Comparison of ENCODE assay signal across 22 cellular contexts in the genomic region with DNA sequence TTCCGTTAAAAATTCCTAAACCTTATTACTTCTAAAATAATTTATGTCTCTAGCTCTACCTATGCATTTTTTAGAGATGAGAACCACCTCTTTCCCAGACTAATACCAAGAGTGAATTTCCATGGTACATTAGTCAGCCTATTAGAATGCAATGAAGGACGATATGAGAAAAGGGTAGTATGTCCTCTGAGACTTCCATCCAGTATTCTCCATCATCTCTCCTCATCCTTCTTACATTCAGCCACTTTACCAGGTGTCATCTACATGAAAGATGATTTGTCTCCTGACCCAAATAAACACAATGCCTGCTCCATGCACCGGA.
DNase-seq lines count a peak whose midpoint lies in the region; ATAC-seq, FAIRE-seq and TF ChIP-seq lines count a peak whose summit lies in the region.
"Had no signal": no experiment of that assay in that cellular context is flagged by ENCODE, and none has a peak within 500 bp of the region (broad histone marks: within the 10 kb centered on the region; RNA-seq: fewer than 3 reads in every experiment).

No MANE protein-coding gene starts in this region.

- no peak for FAIRE-seq in bronchial epithelial cell (lab: Jason Lieb, UNC)
- FAIRE-seq: GM18507 had no signal

- H4K20me1 ChIP-seq in IMR-90 (ENCODE audit: insufficient read depth, low read length), result no peaks in the 10 kb centered on the region

- no peaks in the 10 kb centered on the region for H3K27me3 Mint-ChIP-seq in CD8-positive, alpha-beta T cell (ENCODE audit: low read depth)
- H3K27me3 Mint-ChIP-seq: activated naive CD8-positive, alpha-beta T cell treated with anti-CD3 and anti-CD28 coated beads, Interleukin-2, amount 50 U/mL, for 24 hours; CD4-positive, alpha-beta memory T cell; stimulated activated naive B cell treated with anti-CD40 and anti-IgM and Interleukin-4, amounts not matched to agents 10 μg/mL and 1 μg/mL and 100 μg/mL, for 72 hours had no signal

- H3K27ac Mint-ChIP-seq in CD8-positive, alpha-beta T cell, result no peak overlapping the region
- H3K27ac Mint-ChIP-seq: activated naive CD8-positive, alpha-beta T cell treated with anti-CD3 and anti-CD28 coated beads, Interleukin-2, amount 50 U/mL, for 24 hours; activated T-helper 1 cell treated with anti-CD3 and anti-CD28 coated beads, Interleukin-12 subunit alpha, Interleukin-12 subunit beta, Interleukin-2, Interleukin-4 antibody, amounts not matched to agents 30 ng/mL and 10 ng/mL and 1 ng/mL, durations not matched to agents 14 hours and 24 hours and 36 hours; CD4-positive, alpha-beta memory T cell; stimulated activated naive B cell treated with anti-CD40 and anti-IgM and Interleukin-4, amounts not matched to agents 10 μg/mL and 1 μg/mL and 100 μg/mL, for 72 hours had no signal

- POLR2A ChIA-PET in IMR-90 (lab: Charles Lee; ENCODE audit: unreplicated experiment), result no interaction called here
- POLR2A ChIA-PET in CD8-positive, alpha-beta T cell (lab: Charles Lee), result no interaction called here

- H3K27me3 ChIP-seq in ACC112 (ENCODE audit: insufficient read depth, low read length) (no peaks in the 10 kb centered on the region), IMR-90 (ENCODE audit: control insufficient read depth, insufficient read depth, low read length) (no peaks in the 10 kb centered on the region), bronchial epithelial cell (ENCODE audit: control insufficient read depth, insufficient read depth, low read length) (no peaks in the 10 kb centered on the region), right lobe of liver (no peaks in the 10 kb centered on the region), Peyer's patch (no peaks in the 10 kb centered on the region)
- no peaks in the 10 kb centered on the region for H3K27me3 ChIP-seq in CD8-positive, alpha-beta T cell (ENCODE audit: insufficient read depth, low read length)
- H3K27me3 ChIP-seq: MG63, right atrium auricular region had no signal

- H3K9me3 Mint-ChIP-seq in CD8-positive, alpha-beta T cell, result no peaks in the 10 kb centered on the region
- H3K9me3 Mint-ChIP-seq: activated naive CD8-positive, alpha-beta T cell treated with anti-CD3 and anti-CD28 coated beads, Interleukin-2, amount 50 U/mL, for 24 hours; activated T-helper 1 cell treated with anti-CD3 and anti-CD28 coated beads, Interleukin-12 subunit alpha, Interleukin-12 subunit beta, Interleukin-2, Interleukin-4 antibody, amounts not matched to agents 30 ng/mL and 10 ng/mL and 1 ng/mL, durations not matched to agents 14 hours and 24 hours and 36 hours; neural crest cell; stimulated activated naive B cell treated with anti-CD40 and anti-IgM and Interleukin-4, amounts not matched to agents 10 μg/mL and 1 μg/mL and 100 μg/mL, for 72 hours had no signal

- peaks cover 36% of the 10 kb centered on the region for H3K36me3 Mint-ChIP-seq in CD8-positive, alpha-beta T cell

- H3K4me1 Mint-ChIP-seq in CD8-positive, alpha-beta T cell (ENCODE audit: low read depth), result no peaks in the 10 kb centered on the region
- H3K4me1 Mint-ChIP-seq: activated naive CD8-positive, alpha-beta T cell treated with anti-CD3 and anti-CD28 coated beads, Interleukin-2, amount 50 U/mL, for 24 hours; stimulated activated naive B cell treated with anti-CD40 and anti-IgM and Interleukin-4, amounts not matched to agents 10 μg/mL and 1 μg/mL and 100 μg/mL, for 72 hours had no signal

- H4K91ac ChIP-seq in IMR-90 (ENCODE audit: insufficient read depth, low read depth, low read length), result no peak overlapping the region

- H3K14ac ChIP-seq in IMR-90 (replicated peaks; ENCODE audit: low read depth, low read length), result no peak overlapping the region

- H2AK5ac ChIP-seq in IMR-90 (ENCODE audit: low read depth, low read length), result no peak overlapping the region

- H3K18ac ChIP-seq in IMR-90 (ENCODE audit: low read depth, low read length), result no peak overlapping the region

- CTCF ChIA-PET in IMR-90 (lab: Yijun Ruan, JAX), result interaction anchor here (0.6 to 1.5 kb wide), 2 partner anchors 9 to 18 kb away, joined by 3 read pairs; no protein-coding TSS in a partner anchor
- CTCF ChIA-PET in CD8-positive, alpha-beta T cell (lab: Charles Lee), result no interaction called here

- intact Hi-C loops in IMR-90 (cut with micrococcal nuclease), result loop anchor here (5.0 kb wide), 1 partner anchor 53 kb away; no protein-coding TSS in a partner anchor
- intact Hi-C loops in right lobe of liver (cut with DNase I), result no loop called here
- intact Hi-C loops in CD8-positive, alpha-beta T cell (cut with DNase I, micrococcal nuclease), result no loop called here

- peaks cover under 1% of the 10 kb centered on the region; the same call in 1 of the 2 replicates for H3K9me1 ChIP-seq in IMR-90 (ENCODE audit: insufficient read depth, low read length)

- WGBS in IMR-90 (ENCODE audit: extremely low coverage in 2 of 2, insufficient read length in 1 of 2), 2 experiments, result no CpG with 5 or more reads among the region's 3 CpGs
- 45% methylated on average over 3 of the region's 3 CpGs for WGBS in right lobe of liver (ENCODE audit: insufficient coverage, low coverage, low lambda C conversion rate, missing lambda C conversion rate)

- H3K4me3 Mint-ChIP-seq in CD8-positive, alpha-beta T cell, result no peak overlapping the region
- H3K4me3 Mint-ChIP-seq: activated naive CD8-positive, alpha-beta T cell treated with anti-CD3 and anti-CD28 coated beads, Interleukin-2, amount 50 U/mL, for 24 hours; activated T-helper 1 cell treated with anti-CD3 and anti-CD28 coated beads, Interleukin-12 subunit alpha, Interleukin-12 subunit beta, Interleukin-2, Interleukin-4 antibody, amounts not matched to agents 30 ng/mL and 10 ng/mL and 1 ng/mL, durations not matched to agents 14 hours and 24 hours and 36 hours; CD4-positive, alpha-beta memory T cell; neural crest cell; stimulated activated naive B cell treated with anti-CD40 and anti-IgM and Interleukin-4, amounts not matched to agents 10 μg/mL and 1 μg/mL and 100 μg/mL, for 72 hours had no signal

- TF ChIP-seq POLR2A in IMR-90 (IDR thresholded peaks at IDR 0.05; ENCODE audit: low read depth, low read length) (no peak), right lobe of liver (IDR thresholded peaks at IDR 0.05) (no peak), Peyer's patch (IDR thresholded peaks at IDR 0.05) (no peak)

- H3K36me3 ChIP-seq in ACC112 (ENCODE audit: insufficient read depth, low read length) (no peaks in the 10 kb centered on the region), IMR-90 (ENCODE audit: control insufficient read depth, insufficient read depth, low read length) (no peaks in the 10 kb centered on the region), bronchial epithelial cell (ENCODE audit: control insufficient read depth, insufficient read depth, low read length) (no peaks in the 10 kb centered on the region), right lobe of liver (no peaks in the 10 kb centered on the region), Peyer's patch (no peaks in the 10 kb centered on the region)
- H3K36me3 ChIP-seq in CD8-positive, alpha-beta T cell (ENCODE audit: insufficient read depth, low read length), result peaks cover 10% of the 10 kb centered on the region
- H3K36me3 ChIP-seq: MG63, right atrium auricular region had no signal

- no peaks in the 10 kb centered on the region for H3K9me3 ChIP-seq in IMR-90 (ENCODE audit: control insufficient read depth, insufficient read depth, low read length)
- H3K9me3 ChIP-seq in right lobe of liver, result no peaks in the 10 kb centered on the region
- H3K9me3 ChIP-seq in Peyer's patch, result no peaks in the 10 kb centered on the region
- H3K9me3 ChIP-seq in CD8-positive, alpha-beta T cell (ENCODE audit: low read length), result no peaks in the 10 kb centered on the region
- H3K9me3 ChIP-seq: MG63, right atrium auricular region had no signal

- DNase-seq in IMR-90 (peak; percentile 8), bronchial epithelial cell (ENCODE audit: low read depth) (peak; percentile 18), right lobe of liver (no peak), NAMALWA (ENCODE audit: low spot score) (no peak), Peyer's patch (no peak)
- no peak for DNase-seq in activated effector memory CD4-positive, alpha-beta T cell treated with anti-CD3 and anti-CD28 coated beads, Interleukin-2, amount 50 U/mL, for 16 hours
- no peak for DNase-seq in CD8-positive, alpha-beta T cell
- DNase-seq: activated naive CD8-positive, alpha-beta T cell treated with anti-CD3 and anti-CD28 coated beads, Interleukin-2, amount 50 U/mL, for 24 hours; CD4-positive, alpha-beta memory T cell; central memory CD4-positive, alpha-beta T cell; DMS79 treated with DMSO at 0.1 percent for 48 hours; effector CD8-positive, alpha-beta T cell; GOT3; MG63; NCI-H187; NCI-H510A treated with DMSO at 0.1 percent for 48 hours; stimulated activated naive B cell treated with anti-CD40 and anti-IgM and Interleukin-4, amounts not matched to agents 10 μg/mL and 1 μg/mL and 100 μg/mL, for 72 hours had no signal

- H3K4ac ChIP-seq in IMR-90 (ENCODE audit: low read depth, low read length), result no peak overlapping the region

- no peak overlapping the region for H3K56ac ChIP-seq in IMR-90 (ENCODE audit: extremely low read depth, insufficient read depth, low read length)

- H4K8ac ChIP-seq in IMR-90 (ENCODE audit: low read depth in 2 of 2, low read length in 2 of 2), result no peak overlapping the region

- H3K4me3 ChIP-seq in ACC112 (ENCODE audit: low read depth, low read length), result peak overlapping the region; percentile 64
- H3K4me3 ChIP-seq in IMR-90 (ENCODE audit: insufficient read depth, low read depth, low read length), result no peak overlapping the region
- no peak overlapping the region for H3K4me3 ChIP-seq in bronchial epithelial cell (ENCODE audit: low read depth, low read length)
- H3K4me3 ChIP-seq in right lobe of liver, result peak overlapping the region in 1 of 3 donors; percentile 32
- H3K4me3 ChIP-seq in Peyer's patch, result no peak overlapping the region
- no peak overlapping the region for H3K4me3 ChIP-seq in CD8-positive, alpha-beta T cell (ENCODE audit: low read depth, low read length)
- H3K4me3 ChIP-seq: right atrium auricular region had no signal

- BruUV-seq in IMR-90 (replicated peaks; lab: Mats Ljungman, UMichigan), result no TSS peak

- H3K79me2 ChIP-seq in ACC112 (ENCODE audit: control insufficient read depth, insufficient read depth, low read length, unreplicated experiment), result no peaks in the 10 kb centered on the region

- H2BK5ac ChIP-seq in IMR-90 (ENCODE audit: low read depth, low read length, poor library complexity, severe bottlenecking), result no peak overlapping the region

- no peak overlapping the region for H2BK120ac ChIP-seq in IMR-90 (ENCODE audit: low read depth, low read length)

- peak overlapping the region; percentile 40 for H2AFZ ChIP-seq in ACC112 (ENCODE audit: low read length, unreplicated experiment)
- H2AFZ ChIP-seq in IMR-90 (replicated peaks; ENCODE audit: low read length, poor library complexity), result no peak overlapping the region

- dilution Hi-C loops in IMR-90 (cut with HindIII; ENCODE audit: low sequenced_read_pairs, unreplicated experiment), result no loop called here

- H3K23ac ChIP-seq in IMR-90 (ENCODE audit: low read depth, low read length), result no peak overlapping the region

- no peaks in the 10 kb centered on the region for H3K79me1 ChIP-seq in IMR-90 (ENCODE audit: low read depth in 1 of 2, low read length in 2 of 2)

- no peak for TF ChIP-seq RAD21 in IMR-90 (IDR thresholded peaks at IDR 0.05; ENCODE audit: low read length)

- ATAC-seq in IMR-90 (ENCODE audit: low read depth) (peak; percentile 42), right lobe of liver (peak; percentile 45 to 71 (median 49))
- no peak for ATAC-seq in CD8-positive, alpha-beta T cell
- ATAC-seq: activated naive CD8-positive, alpha-beta T cell treated with anti-CD3 and anti-CD28 coated beads, Interleukin-2, amount 50 U/mL, for 24 hours; stimulated activated naive B cell treated with anti-CD40 and anti-IgM and Interleukin-4, amounts not matched to agents 10 μg/mL and 1 μg/mL and 100 μg/mL, for 72 hours had no signal

- no peak overlapping the region for H3K4me2 ChIP-seq in IMR-90 (ENCODE audit: low read depth, low read length)

- H3K9ac ChIP-seq in IMR-90 (ENCODE audit: low read depth, low read length), result no peak overlapping the region

- no peak overlapping the region for H4K5ac ChIP-seq in IMR-90 (ENCODE audit: low read depth, low read length)

- in situ Hi-C loops in IMR-90 (cut with MboI; ENCODE audit: low sequenced_read_pairs), result no loop called here

- peaks cover 8% of the 10 kb centered on the region for H3K4me1 ChIP-seq in ACC112 (ENCODE audit: control insufficient read depth, insufficient read depth, low read length, unreplicated experiment)
- H3K4me1 ChIP-seq in IMR-90 (ENCODE audit: control insufficient read depth, insufficient read depth, low read length), result no peaks in the 10 kb centered on the region
- peaks cover 0 to 19% (median 7%) of the 10 kb centered on the region in 4 donors for H3K4me1 ChIP-seq in right lobe of liver
- peaks cover 0 to 3% (median 0%) of the 10 kb centered on the region in 4 donors for H3K4me1 ChIP-seq in Peyer's patch
- H3K4me1 ChIP-seq in CD8-positive, alpha-beta T cell (ENCODE audit: insufficient read depth, low read length), result no peaks in the 10 kb centered on the region
- H3K4me1 ChIP-seq: right atrium auricular region had no signal

- TF ChIP-seq CTCF in IMR-90 (conservative IDR thresholded peaks at IDR 0.05; ENCODE audit: low read depth, low read length) (no peak), bronchial epithelial cell (IDR thresholded peaks at IDR 0.05; ENCODE audit: insufficient read depth, low read length, severe bottlenecking) (no peak), right lobe of liver (IDR thresholded peaks at IDR 0.05) (no peak), Peyer's patch (IDR thresholded peaks at IDR 0.05) (no peak)
- no peak for TF ChIP-seq CTCF in CD8-positive, alpha-beta T cell (IDR thresholded peaks at IDR 0.05)

- H3K27ac ChIP-seq in ACC112 (ENCODE audit: low read depth, low read length) (peak overlapping the region; percentile 37; the same call in 1 of the 2 replicates), IMR-90 (ENCODE audit: insufficient read depth, low read length) (no peak overlapping the region), right lobe of liver (peak overlapping the region in 1 of 3 donors; percentile 65), Peyer's patch (no peak overlapping the region)
- H3K27ac ChIP-seq in CD8-positive, alpha-beta T cell (ENCODE audit: low read depth, low read length), result no peak overlapping the region
- H3K27ac ChIP-seq: right atrium auricular region had no signal

- no peak overlapping the region for H2BK20ac ChIP-seq in IMR-90 (ENCODE audit: low read depth, low read length)

- no peak overlapping the region for H2BK15ac ChIP-seq in IMR-90 (ENCODE audit: low read depth, low read length)

- no peak overlapping the region for H2AK9ac ChIP-seq in IMR-90 (replicated peaks; ENCODE audit: low read depth, low read length, poor library complexity)

Comparison
In these comparisons a context has a peak if more than half of its experiments do, and no peak if none do; other contexts are left out.
1. DNase-seq: peak in IMR-90 (single experiment) and bronchial epithelial cell (single experiment); none in right lobe of liver (0 of 3), activated effector memory CD4-positive, alpha-beta T cell treated with anti-CD3 and anti-CD28 coated beads, Interleukin-2, amount 50 U/mL, for 16 hours (single experiment), NAMALWA (single experiment), Peyer's patch (0 of 3) and CD8-positive, alpha-beta T cell (0 of 7).